ENCODE assay signal across 23 cellular contexts in genomic region chr12:75308279-75308678, GRCh38. TPM values are rescaled to one million over a fixed set of nuclear protein-coding genes. Genes with fewer than 3 reads are reported as not detected.
"Had no signal": no experiment of that assay in that cellular context is flagged by ENCODE, and none has a peak within 500 bp of the region (broad histone marks: within the 10 kb centered on the region; RNA-seq: fewer than 3 reads in every experiment).

No MANE protein-coding gene starts in this region.

- H3K27me3 Mint-ChIP-seq: IgD-negative memory B cell had no signal

- ATAC-seq: SK-N-SH treated with all-trans-retinoic acid at 6 μM for 48 hours had no signal

- H3K4me3 ChIP-seq: SJCRH30 had no signal

- H3K4me1 Mint-ChIP-seq: IgD-negative memory B cell had no signal

- H3K36me3 ChIP-seq: SJCRH30 had no signal

- H3K4me1 ChIP-seq: SJCRH30 had no signal

- H3K27ac Mint-ChIP-seq: IgD-negative memory B cell had no signal

- DNase-seq: KBM-7, MV-4-11, NCI-H1048, NCI-H1105, NCI-H1417, NCI-H1436 treated with DMSO at 0.1 percent for 48 hours, NCI-H1694, NCI-H187 treated with DMSO at 0.1 percent for 48 hours, NCI-H2029 treated with DMSO at 0.1 percent for 48 hours, NCI-H2171 treated with DMSO at 0.1 percent for 48 hours, NCI-H524, NCI-H526 treated with DMSO at 0.1 percent for 48 hours, NCI-H748 treated with DMSO at 0.1 percent for 48 hours, RPMI8226, SHP77 treated with DMSO at 0.1 percent for 48 hours, SJCRH30 had no signal

- H3K9me3 ChIP-seq: SJCRH30 had no signal

- H3K27me3 ChIP-seq: SJCRH30 had no signal

- H3K4me3 Mint-ChIP-seq: IgD-negative memory B cell had no signal

- H3K27ac ChIP-seq: SJCRH30 had no signal

- FAIRE-seq: RCC 7860 had no signal

RNA-seq across cellular contexts. Expression of gene GLIPR1L1, which starts 26.2 kb away (rescaled TPM):
- total RNA-seq: HT-29, LHCN-M2, MCF 10A, NCI-H460, SJCRH30 had no signal
- polyA plus RNA-seq: IgD-negative memory B cell had no signal
